ENCODE assay signal across 1 cellular context in the genomic region with DNA sequence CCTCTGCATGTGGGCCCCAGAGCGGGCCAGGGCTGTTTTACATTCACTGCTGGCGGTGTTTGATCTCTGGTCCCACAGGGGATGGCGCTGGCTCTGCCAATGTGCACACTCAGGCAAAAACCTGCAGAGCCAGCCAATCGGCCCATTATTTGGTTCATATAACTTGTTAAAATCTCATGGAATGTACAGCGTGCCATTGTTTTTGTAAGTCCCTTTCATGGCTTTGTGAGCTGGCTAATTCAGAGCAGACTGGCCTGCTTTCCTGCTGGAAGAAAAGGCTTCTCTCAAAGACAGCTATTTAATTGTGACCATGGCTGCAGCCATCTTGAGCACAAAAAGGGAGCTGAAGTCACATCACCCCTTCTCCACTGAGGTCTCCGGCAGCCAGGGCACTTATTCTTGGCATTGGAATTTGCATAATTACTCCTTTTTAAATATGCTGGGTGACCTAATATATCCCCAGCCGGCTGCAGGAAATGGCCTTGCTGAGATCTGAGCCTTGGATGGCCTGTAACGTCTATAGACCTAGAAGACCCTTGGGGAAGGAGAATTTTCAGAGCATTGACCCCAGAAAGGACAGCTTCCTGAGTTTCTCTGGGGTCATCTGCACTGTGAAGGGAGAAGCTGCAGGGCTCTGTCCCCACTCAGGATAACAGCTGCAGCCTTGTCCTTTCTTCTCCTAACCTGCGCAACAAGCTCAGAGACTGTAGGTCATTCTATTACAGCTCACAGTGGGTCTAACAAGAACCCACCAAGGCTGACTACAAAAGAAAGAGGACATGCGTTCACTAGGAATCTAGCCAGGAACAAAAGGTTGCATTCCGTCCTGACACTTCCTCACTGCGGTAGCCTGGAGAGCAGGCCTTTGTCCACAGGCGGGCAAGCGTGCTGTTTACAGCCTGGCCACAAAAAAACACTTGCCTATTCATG.
TF ChIP-seq lines count a peak whose summit lies in the region.

No MANE protein-coding gene starts in this region.

TF ChIP-seq in HepG2, 621 proteins besides CTCF, POLR2A, EP300 and RAD21:
- TF ChIP-seq, protein P1, sequence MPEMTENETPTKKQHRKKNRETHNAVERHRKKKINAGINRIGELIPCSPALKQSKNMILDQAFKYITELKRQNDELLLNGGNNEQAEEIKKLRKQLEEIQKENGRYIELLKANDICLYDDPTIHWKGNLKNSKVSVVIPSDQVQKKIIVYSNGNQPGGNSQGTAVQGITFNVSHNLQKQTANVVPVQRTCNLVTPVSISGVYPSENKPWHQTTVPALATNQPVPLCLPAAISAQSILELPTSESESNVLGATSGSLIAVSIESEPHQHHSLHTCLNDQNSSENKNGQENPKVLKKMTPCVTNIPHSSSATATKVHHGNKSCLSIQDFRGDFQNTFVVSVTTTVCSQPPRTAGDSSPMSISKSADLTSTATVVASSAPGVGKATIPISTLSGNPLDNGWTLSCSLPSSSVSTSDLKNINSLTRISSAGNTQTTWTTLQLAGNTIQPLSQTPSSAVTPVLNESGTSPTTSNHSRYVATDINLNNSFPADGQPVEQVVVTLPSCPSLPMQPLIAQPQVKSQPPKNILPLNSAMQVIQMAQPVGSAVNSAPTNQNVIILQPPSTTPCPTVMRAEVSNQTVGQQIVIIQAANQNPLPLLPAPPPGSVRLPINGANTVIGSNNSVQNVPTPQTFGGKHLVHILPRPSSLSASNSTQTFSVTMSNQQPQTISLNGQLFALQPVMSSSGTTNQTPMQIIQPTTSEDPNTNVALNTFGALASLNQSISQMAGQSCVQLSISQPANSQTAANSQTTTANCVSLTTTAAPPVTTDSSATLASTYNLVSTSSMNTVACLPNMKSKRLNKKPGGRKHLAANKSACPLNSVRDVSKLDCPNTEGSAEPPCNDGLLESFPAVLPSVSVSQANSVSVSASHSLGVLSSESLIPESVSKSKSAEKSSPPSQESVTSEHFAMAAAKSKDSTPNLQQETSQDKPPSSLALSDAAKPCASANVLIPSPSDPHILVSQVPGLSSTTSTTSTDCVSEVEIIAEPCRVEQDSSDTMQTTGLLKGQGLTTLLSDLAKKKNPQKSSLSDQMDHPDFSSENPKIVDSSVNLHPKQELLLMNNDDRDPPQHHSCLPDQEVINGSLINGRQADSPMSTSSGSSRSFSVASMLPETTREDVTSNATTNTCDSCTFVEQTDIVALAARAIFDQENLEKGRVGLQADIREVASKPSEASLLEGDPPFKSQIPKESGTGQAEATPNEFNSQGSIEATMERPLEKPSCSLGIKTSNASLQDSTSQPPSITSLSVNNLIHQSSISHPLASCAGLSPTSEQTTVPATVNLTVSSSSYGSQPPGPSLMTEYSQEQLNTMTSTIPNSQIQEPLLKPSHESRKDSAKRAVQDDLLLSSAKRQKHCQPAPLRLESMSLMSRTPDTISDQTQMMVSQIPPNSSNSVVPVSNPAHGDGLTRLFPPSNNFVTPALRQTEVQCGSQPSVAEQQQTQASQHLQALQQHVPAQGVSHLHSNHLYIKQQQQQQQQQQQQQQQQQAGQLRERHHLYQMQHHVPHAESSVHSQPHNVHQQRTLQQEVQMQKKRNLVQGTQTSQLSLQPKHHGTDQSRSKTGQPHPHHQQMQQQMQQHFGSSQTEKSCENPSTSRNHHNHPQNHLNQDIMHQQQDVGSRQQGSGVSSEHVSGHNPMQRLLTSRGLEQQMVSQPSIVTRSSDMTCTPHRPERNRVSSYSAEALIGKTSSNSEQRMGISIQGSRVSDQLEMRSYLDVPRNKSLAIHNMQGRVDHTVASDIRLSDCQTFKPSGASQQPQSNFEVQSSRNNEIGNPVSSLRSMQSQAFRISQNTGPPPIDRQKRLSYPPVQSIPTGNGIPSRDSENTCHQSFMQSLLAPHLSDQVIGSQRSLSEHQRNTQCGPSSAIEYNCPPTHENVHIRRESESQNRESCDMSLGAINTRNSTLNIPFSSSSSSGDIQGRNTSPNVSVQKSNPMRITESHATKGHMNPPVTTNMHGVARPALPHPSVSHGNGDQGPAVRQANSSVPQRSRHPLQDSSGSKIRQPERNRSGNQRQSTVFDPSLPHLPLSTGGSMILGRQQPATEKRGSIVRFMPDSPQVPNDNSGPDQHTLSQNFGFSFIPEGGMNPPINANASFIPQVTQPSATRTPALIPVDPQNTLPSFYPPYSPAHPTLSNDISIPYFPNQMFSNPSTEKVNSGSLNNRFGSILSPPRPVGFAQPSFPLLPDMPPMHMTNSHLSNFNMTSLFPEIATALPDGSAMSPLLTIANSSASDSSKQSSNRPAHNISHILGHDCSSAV (CRISPR knock-in tag; IDR thresholded peaks at IDR 0.05; ENCODE audit: borderline replicate concordance) = no peak
- no peak for TF ChIP-seq ZBTB38 (CRISPR knock-in tag; IDR thresholded peaks at IDR 0.05)
- no peak for TF ChIP-seq ZNF891 (CRISPR knock-in tag; IDR thresholded peaks at IDR 0.05)
- TF ChIP-seq, protein P2, sequence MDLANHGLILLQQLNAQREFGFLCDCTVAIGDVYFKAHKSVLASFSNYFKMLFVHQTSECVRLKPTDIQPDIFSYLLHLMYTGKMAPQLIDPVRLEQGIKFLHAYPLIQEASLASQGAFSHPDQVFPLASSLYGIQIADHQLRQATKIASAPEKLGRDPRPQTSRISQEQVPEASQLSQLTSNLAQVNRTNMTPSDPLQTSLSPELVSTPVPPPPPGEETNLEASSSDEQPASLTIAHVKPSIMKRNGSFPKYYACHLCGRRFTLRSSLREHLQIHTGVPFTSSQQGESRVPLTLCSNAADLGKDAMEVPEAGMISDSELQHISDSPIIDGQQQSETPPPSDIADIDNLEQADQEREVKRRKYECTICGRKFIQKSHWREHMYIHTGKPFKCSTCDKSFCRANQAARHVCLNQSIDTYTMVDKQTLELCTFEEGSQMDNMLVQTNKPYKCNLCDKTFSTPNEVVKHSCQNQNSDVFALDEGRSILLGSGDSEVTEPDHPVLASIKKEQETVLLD (CRISPR knock-in tag; IDR thresholded peaks at IDR 0.05; ENCODE audit: low read depth) = no peak
- TF ChIP-seq ZNF749 (CRISPR knock-in tag; IDR thresholded peaks at IDR 0.05; ENCODE audit: borderline replicate concordance) = no peak
- no peak for TF ChIP-seq HNRNPH1 (optimal IDR thresholded peaks at IDR 0.05; ENCODE audit: low read depth, low read length)
- TF ChIP-seq ZFP41 (CRISPR knock-in tag; IDR thresholded peaks at IDR 0.05; ENCODE audit: borderline replicate concordance) = no peak
- TF ChIP-seq MXD4 (CRISPR knock-in tag; IDR thresholded peaks at IDR 0.05) = no peak
- TF ChIP-seq ZNF792 (CRISPR knock-in tag; IDR thresholded peaks at IDR 0.05) = no peak
- no peak for TF ChIP-seq ATF7 (IDR thresholded peaks at IDR 0.05)
- TF ChIP-seq ATF7 (CRISPR knock-in tag; IDR thresholded peaks at IDR 0.05) = no peak
- TF ChIP-seq KLF12 (CRISPR knock-in tag; IDR thresholded peaks at IDR 0.05; ENCODE audit: borderline replicate concordance) = no peak
- TF ChIP-seq ZNF121 (CRISPR knock-in tag; IDR thresholded peaks at IDR 0.05) = no peak
- TF ChIP-seq ZNF850 (CRISPR knock-in tag; conservative IDR thresholded peaks at IDR 0.05) = no peak
- no peak for TF ChIP-seq ASH2L (IDR thresholded peaks at IDR 0.05; ENCODE audit: insufficient read length, low read depth, low read length)
- TF ChIP-seq, protein P3, sequence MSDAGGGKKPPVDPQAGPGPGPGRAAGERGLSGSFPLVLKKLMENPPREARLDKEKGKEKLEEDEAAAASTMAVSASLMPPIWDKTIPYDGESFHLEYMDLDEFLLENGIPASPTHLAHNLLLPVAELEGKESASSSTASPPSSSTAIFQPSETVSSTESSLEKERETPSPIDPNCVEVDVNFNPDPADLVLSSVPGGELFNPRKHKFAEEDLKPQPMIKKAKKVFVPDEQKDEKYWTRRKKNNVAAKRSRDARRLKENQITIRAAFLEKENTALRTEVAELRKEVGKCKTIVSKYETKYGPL (CRISPR knock-in tag; IDR thresholded peaks at IDR 0.05) = no peak
- TF ChIP-seq, protein P4, sequence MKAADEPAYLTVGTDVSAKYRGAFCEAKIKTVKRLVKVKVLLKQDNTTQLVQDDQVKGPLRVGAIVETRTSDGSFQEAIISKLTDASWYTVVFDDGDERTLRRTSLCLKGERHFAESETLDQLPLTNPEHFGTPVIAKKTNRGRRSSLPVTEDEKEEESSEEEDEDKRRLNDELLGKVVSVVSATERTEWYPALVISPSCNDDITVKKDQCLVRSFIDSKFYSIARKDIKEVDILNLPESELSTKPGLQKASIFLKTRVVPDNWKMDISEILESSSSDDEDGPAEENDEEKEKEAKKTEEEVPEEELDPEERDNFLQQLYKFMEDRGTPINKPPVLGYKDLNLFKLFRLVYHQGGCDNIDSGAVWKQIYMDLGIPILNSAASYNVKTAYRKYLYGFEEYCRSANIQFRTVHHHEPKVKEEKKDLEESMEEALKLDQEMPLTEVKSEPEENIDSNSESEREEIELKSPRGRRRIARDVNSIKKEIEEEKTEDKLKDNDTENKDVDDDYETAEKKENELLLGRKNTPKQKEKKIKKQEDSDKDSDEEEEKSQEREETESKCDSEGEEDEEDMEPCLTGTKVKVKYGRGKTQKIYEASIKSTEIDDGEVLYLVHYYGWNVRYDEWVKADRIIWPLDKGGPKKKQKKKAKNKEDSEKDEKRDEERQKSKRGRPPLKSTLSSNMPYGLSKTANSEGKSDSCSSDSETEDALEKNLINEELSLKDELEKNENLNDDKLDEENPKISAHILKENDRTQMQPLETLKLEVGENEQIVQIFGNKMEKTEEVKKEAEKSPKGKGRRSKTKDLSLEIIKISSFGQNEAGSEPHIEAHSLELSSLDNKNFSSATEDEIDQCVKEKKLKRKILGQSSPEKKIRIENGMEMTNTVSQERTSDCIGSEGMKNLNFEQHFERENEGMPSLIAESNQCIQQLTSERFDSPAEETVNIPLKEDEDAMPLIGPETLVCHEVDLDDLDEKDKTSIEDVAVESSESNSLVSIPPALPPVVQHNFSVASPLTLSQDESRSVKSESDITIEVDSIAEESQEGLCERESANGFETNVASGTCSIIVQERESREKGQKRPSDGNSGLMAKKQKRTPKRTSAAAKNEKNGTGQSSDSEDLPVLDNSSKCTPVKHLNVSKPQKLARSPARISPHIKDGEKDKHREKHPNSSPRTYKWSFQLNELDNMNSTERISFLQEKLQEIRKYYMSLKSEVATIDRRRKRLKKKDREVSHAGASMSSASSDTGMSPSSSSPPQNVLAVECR (CRISPR knock-in tag; IDR thresholded peaks at IDR 0.05; ENCODE audit: borderline replicate concordance) = no peak
- TF ChIP-seq HDAC2 (CRISPR knock-in tag; IDR thresholded peaks at IDR 0.05) = no peak
- no peak for TF ChIP-seq ZNF703 (CRISPR knock-in tag; IDR thresholded peaks at IDR 0.05; ENCODE audit: borderline replicate concordance)
- TF ChIP-seq, protein P5, sequence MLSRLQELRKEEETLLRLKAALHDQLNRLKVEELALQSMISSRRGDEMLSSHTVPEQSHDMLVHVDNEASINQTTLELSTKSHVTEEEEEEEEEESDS (CRISPR knock-in tag; IDR thresholded peaks at IDR 0.05; ENCODE audit: borderline replicate concordance) = no peak
- TF ChIP-seq, protein P6, sequence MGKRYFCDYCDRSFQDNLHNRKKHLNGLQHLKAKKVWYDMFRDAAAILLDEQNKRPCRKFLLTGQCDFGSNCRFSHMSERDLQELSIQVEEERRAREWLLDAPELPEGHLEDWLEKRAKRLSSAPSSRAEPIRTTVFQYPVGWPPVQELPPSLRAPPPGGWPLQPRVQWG (CRISPR knock-in tag; IDR thresholded peaks at IDR 0.05; ENCODE audit: borderline replicate concordance, low read depth) = no peak
